ENCODE assay signal across 11 cellular contexts in the genomic region with DNA sequence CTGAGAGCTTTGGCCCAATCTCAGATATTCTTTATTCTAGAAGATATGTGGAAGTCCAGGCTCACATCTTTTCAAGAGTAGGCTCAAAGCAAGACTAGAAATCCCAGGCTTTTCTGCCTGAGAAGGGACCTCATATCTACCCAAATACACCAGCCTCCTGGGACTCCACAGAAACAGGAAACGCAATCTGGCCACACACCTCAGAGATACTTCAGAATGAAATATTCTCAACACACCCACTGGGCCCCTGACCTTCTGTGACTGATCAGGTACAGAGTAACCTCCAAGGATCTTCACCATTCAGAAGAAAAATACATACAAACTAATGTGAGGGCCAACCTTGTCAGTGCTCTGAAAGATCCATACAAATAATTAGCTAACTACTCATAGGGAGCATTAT.
A peak's percentile ranks its signal among the peaks of the same experiment; 100 is the strongest.
DNase-seq lines count a peak whose midpoint lies in the region; ATAC-seq and TF ChIP-seq lines count a peak whose summit lies in the region.
"Had no signal": no experiment of that assay in that cellular context is flagged by ENCODE, and none has a peak within 500 bp of the region (broad histone marks: within the 10 kb centered on the region; RNA-seq: fewer than 3 reads in every experiment).

No MANE protein-coding gene starts in this region.

- no peaks in the 10 kb centered on the region for H3K27me3 ChIP-seq in CD4-positive, alpha-beta T cell (ENCODE audit: control insufficient read depth, insufficient read depth, low read length)

- POLR2A ChIA-PET in CD4-positive, alpha-beta T cell (lab: Charles Lee) = interaction anchor here (0.6 to 1.1 kb wide), 3 partner anchors 15 to 101 kb away, joined by 3 to 4 read pairs (median 3); no protein-coding TSS in a partner anchor
- POLR2A ChIA-PET in T-cell (lab: Charles Lee) = no interaction called here

- H3K4me3 Mint-ChIP-seq in CD4-positive, alpha-beta T cell = no peak overlapping the region
- no peak overlapping the region for H3K4me3 Mint-ChIP-seq in T-cell
- H3K4me3 Mint-ChIP-seq: activated T-cell treated with anti-CD3 and anti-CD28 coated beads, Interleukin-2, amount 50 U/mL, for 4 hours had no signal

- H3K9me3 ChIP-seq in CD4-positive, alpha-beta T cell (ENCODE audit: control insufficient read depth, low read length) = no peaks in the 10 kb centered on the region

- no peak for TF ChIP-seq POLR2A in GM18505 (IDR thresholded peaks at IDR 0.05; ENCODE audit: borderline replicate concordance, extremely low read depth, insufficient read depth, insufficient read length)

- H3K36me3 Mint-ChIP-seq in CD4-positive, alpha-beta T cell (ENCODE audit: low read depth) = peaks cover 96% of the 10 kb centered on the region
- peaks cover 70% of the 10 kb centered on the region for H3K36me3 Mint-ChIP-seq in T-cell

- no peaks in the 10 kb centered on the region for H3K27me3 Mint-ChIP-seq in CD4-positive, alpha-beta T cell
- H3K27me3 Mint-ChIP-seq in T-cell = no peaks in the 10 kb centered on the region

- CTCF ChIA-PET in CD4-positive, alpha-beta T cell (lab: Charles Lee) = no interaction called here
- CTCF ChIA-PET in T-cell (lab: Charles Lee) = no interaction called here

- H3K27ac Mint-ChIP-seq in CD4-positive, alpha-beta T cell = peak overlapping the region; percentile 84
- H3K27ac Mint-ChIP-seq in T-cell = peak overlapping the region; percentile 90

- no peak for TF ChIP-seq CTCF in CD4-positive, alpha-beta T cell (IDR thresholded peaks at IDR 0.05)
- no peak for TF ChIP-seq CTCF in GM10266 (IDR thresholded peaks at IDR 0.05; ENCODE audit: control insufficient read depth, insufficient read depth, low read depth, missing control alignments)

- no peak for ATAC-seq in CD4-positive, alpha-beta T cell (ENCODE audit: poor library complexity)
- ATAC-seq in GM19035 (IDR thresholded peaks at IDR 0.05; ENCODE audit: unreplicated experiment) (peak; percentile 72), HG02798 (IDR thresholded peaks at IDR 0.05; ENCODE audit: poor library complexity, unreplicated experiment) (peak; percentile 68), T-cell (replicated peaks in 1 of 4) (no peak), GM18505 (IDR thresholded peaks at IDR 0.05; ENCODE audit: unreplicated experiment) (no peak)
- ATAC-seq: activated T-cell treated with anti-CD3 and anti-CD28 coated beads, Interleukin-2, amount 50 U/mL, for 4 hours had no signal

- H3K9me3 Mint-ChIP-seq in CD4-positive, alpha-beta T cell = no peaks in the 10 kb centered on the region
- H3K9me3 Mint-ChIP-seq in T-cell = no peaks in the 10 kb centered on the region
- H3K9me3 Mint-ChIP-seq: activated T-cell treated with anti-CD3 and anti-CD28 coated beads, Interleukin-2, amount 50 U/mL, for 4 hours had no signal

- H3K27ac ChIP-seq in CD4-positive, alpha-beta T cell (ENCODE audit: low read depth, low read length) = no peak overlapping the region

- no peak for DNase-seq in CD4-positive, alpha-beta T cell
- DNase-seq in T-cell (no peak), NCI-H226 (no peak), GM10266 (ENCODE audit: extremely low spot score) (no peak), C1 segment of cervical spinal cord (lab: John Stamatoyannopoulos, UW) (no peak)
- DNase-seq: activated T-cell treated with anti-CD3 and anti-CD28 coated beads, Interleukin-2, amount 50 U/mL, for 4 hours; head of caudate nucleus; NCI-H524 treated with DMSO at 0.1 percent for 48 hours had no signal

- intact Hi-C loops in CD4-positive, alpha-beta T cell (cut with DNase I, micrococcal nuclease) = no loop called here

- peaks cover 69% of the 10 kb centered on the region for H3K4me1 Mint-ChIP-seq in CD4-positive, alpha-beta T cell (ENCODE audit: low read depth)
- H3K4me1 Mint-ChIP-seq in T-cell = peaks cover 39 to 59% (median 54%) of the 10 kb centered on the region in 3 donors

Comparison
In these comparisons a context has a peak if more than half of its experiments do, and no peak if none do; other contexts are left out.
1. ATAC-seq: peak in GM19035 (single experiment) and HG02798 (single experiment); none in CD4-positive, alpha-beta T cell (single experiment), T-cell (0 of 4) and GM18505 (single experiment).